Comparison of ENCODE assay signal across 8 cellular contexts in genomic region chr1:161427733-161428516, GRCh38.
DNase-seq lines count a peak whose midpoint lies in the region; ATAC-seq and TF ChIP-seq lines count a peak whose summit lies in the region.

No MANE protein-coding gene starts in this region.

- TF ChIP-seq EP300 in stomach (IDR thresholded peaks at IDR 0.05): no peak

- H3K36me3 ChIP-seq in GM23338 (ENCODE audit: insufficient read depth) (no peaks in the 10 kb centered on the region), heart right ventricle (no peaks in the 10 kb centered on the region), stomach (no peaks in the 10 kb centered on the region)

- peak overlapping the region; percentile 93 for H3K27ac Mint-ChIP-seq in GM23338
- H3K27ac Mint-ChIP-seq in T-helper 1 cell treated with Interleukin-12 subunit alpha and Interleukin-12 subunit beta and Interleukin-4 antibody, amounts not matched to agents 30 μg/mL and 1 μg/mL, for 36 hours: no peak overlapping the region

- no peaks in the 10 kb centered on the region; the same call in 1 of the 2 replicates for H3K4me1 ChIP-seq in GM23338 (ENCODE audit: insufficient read depth)
- no peaks in the 10 kb centered on the region for H3K4me1 ChIP-seq in heart right ventricle
- H3K4me1 ChIP-seq in stomach: peaks cover 0 to 5% (median 0%) of the 10 kb centered on the region in 4 donors

- peaks cover 4% of the 10 kb centered on the region; the same call in 2 of the 3 replicates for H3K9me3 Mint-ChIP-seq in GM23338
- no peaks in the 10 kb centered on the region for H3K9me3 Mint-ChIP-seq in T-helper 1 cell treated with Interleukin-12 subunit alpha and Interleukin-12 subunit beta and Interleukin-4 antibody, amounts not matched to agents 30 μg/mL and 1 μg/mL, for 36 hours

- H3F3A ChIP-seq in GM23338 (replicated peaks; ENCODE audit: low read depth): no peaks in the 10 kb centered on the region

- no peaks in the 10 kb centered on the region for H3K9me3 ChIP-seq in heart right ventricle
- no peaks in the 10 kb centered on the region for H3K9me3 ChIP-seq in stomach

- H3K4me3 ChIP-seq in GM23338 (peak overlapping the region; percentile 63), foreskin fibroblast (ENCODE audit: low read depth in 1 of 2, low read length in 2 of 2) (peak overlapping the region in 1 of 2 donors; percentile 11), heart right ventricle (no peak overlapping the region), stomach (no peak overlapping the region)

- intact Hi-C loops in heart right ventricle (cut with DNase I): no loop called here
- intact Hi-C loops in stomach (cut with DNase I; ENCODE audit: low total_unique reads): no loop called here

- H4K20me1 ChIP-seq in GM23338 (replicated peaks; ENCODE audit: insufficient read depth): no peaks in the 10 kb centered on the region

- H3K4me2 ChIP-seq in GM23338: peak overlapping the region; percentile 80

- DNase-seq in GM23338 (ENCODE audit: low spot score) (peak; percentile 73), foreskin fibroblast (peak; percentile 35 to 75), NCI-H2171 treated with DMSO at 0.1 percent for 48 hours (lab: John Stamatoyannopoulos, UW) (no peak), heart right ventricle (no peak), stomach (no peak)
- peak; percentile 14 to 48 for DNase-seq in stimulated activated CD4-positive, alpha-beta T cell treated with anti-CD3 and anti-CD28 coated beads, Interleukin-4, amount 100 ng/mL, for 4 hours

- H3K4me3 Mint-ChIP-seq in GM23338: peak overlapping the region; percentile 92
- peak overlapping the region; percentile 14 for H3K4me3 Mint-ChIP-seq in T-helper 1 cell treated with Interleukin-12 subunit alpha and Interleukin-12 subunit beta and Interleukin-4 antibody, amounts not matched to agents 30 μg/mL and 1 μg/mL, for 36 hours

- H3K27me3 ChIP-seq in GM23338 (ENCODE audit: insufficient read depth) (peaks cover 18% of the 10 kb centered on the region), heart right ventricle (peaks cover 0 to 44% (median 24%) of the 10 kb centered on the region in 7 donors), stomach (peaks cover 0 to 66% (median 11%) of the 10 kb centered on the region in 3 donors)

- TF ChIP-seq CTCF in GM23338 (conservative IDR thresholded peaks at IDR 0.05; ENCODE audit: low read depth in 2 of 2) (no peak), foreskin fibroblast (IDR thresholded peaks at IDR 0.05; ENCODE audit: low read depth, low read length) (no peak), heart right ventricle (IDR thresholded peaks at IDR 0.05) (no peak), stomach (IDR thresholded peaks at IDR 0.05) (no peak)

- H3K4me1 Mint-ChIP-seq in GM23338: peaks cover 3% of the 10 kb centered on the region; the same call in 2 of the 3 replicates
- H3K4me1 Mint-ChIP-seq in T-helper 1 cell treated with Interleukin-12 subunit alpha and Interleukin-12 subunit beta and Interleukin-4 antibody, amounts not matched to agents 30 μg/mL and 1 μg/mL, for 36 hours (ENCODE audit: low read depth): peaks cover 20% of the 10 kb centered on the region

- peaks cover 16% of the 10 kb centered on the region for H3K27me3 Mint-ChIP-seq in GM23338 (ENCODE audit: insufficient read depth, low read depth, poor library complexity)
- peaks cover 45% of the 10 kb centered on the region for H3K27me3 Mint-ChIP-seq in T-helper 1 cell treated with Interleukin-12 subunit alpha and Interleukin-12 subunit beta and Interleukin-4 antibody, amounts not matched to agents 30 μg/mL and 1 μg/mL, for 36 hours (ENCODE audit: low read depth)

- no peak for TF ChIP-seq POLR2A in stomach (IDR thresholded peaks at IDR 0.05)

- H3K27ac ChIP-seq in GM23338 (ENCODE audit: low read depth): peak overlapping the region; percentile 52; the same call in 1 of the 2 replicates
- no peak overlapping the region for H3K27ac ChIP-seq in heart right ventricle
- H3K27ac ChIP-seq in stomach: no peak overlapping the region

- H3K79me2 ChIP-seq in GM23338 (replicated peaks; ENCODE audit: insufficient read depth): no peaks in the 10 kb centered on the region

- H3K36me3 Mint-ChIP-seq in GM23338 (ENCODE audit: low read depth): no peaks in the 10 kb centered on the region
- H3K36me3 Mint-ChIP-seq in T-helper 1 cell treated with Interleukin-12 subunit alpha and Interleukin-12 subunit beta and Interleukin-4 antibody, amounts not matched to agents 30 μg/mL and 1 μg/mL, for 36 hours (ENCODE audit: low read depth): no peaks in the 10 kb centered on the region

- 21 to 29% methylated on average over 18 of the region's 18 CpGs for WGBS in heart right ventricle, 2 donors
- WGBS in stomach, 5 donors: 25 to 30% (median 28%) methylated on average over 18 of the region's 18 CpGs

- H2AFZ ChIP-seq in GM23338: peak overlapping the region; percentile 67; the same call in 1 of the 2 replicates

- no peaks in the 10 kb centered on the region for H3K9me2 ChIP-seq in GM23338 (ENCODE audit: insufficient read depth)

- ATAC-seq in GM23338: peak; percentile 88
- ATAC-seq in heart right ventricle: no peak
- ATAC-seq in GM21529 (IDR thresholded peaks at IDR 0.05; ENCODE audit: unreplicated experiment): no peak

TF ChIP-seq in GM23338, 12 proteins besides CTCF, POLR2A, EP300 and RAD21:
- TF ChIP-seq POLR2AphosphoS5 (IDR thresholded peaks at IDR 0.05; ENCODE audit: low read depth): no peak
- TF ChIP-seq JUNB (IDR thresholded peaks at IDR 0.05; ENCODE audit: unreplicated experiment): no peak
- 0 out of 2 replicates have a peak, but pooled peaks have one; percentile 41 for TF ChIP-seq ETS1 (IDR thresholded peaks at IDR 0.05)
- no peak for TF ChIP-seq ZNF114 (CRISPR knock-in tag; IDR thresholded peaks at IDR 0.05)
- TF ChIP-seq CREB1 (CRISPR knock-in tag; IDR thresholded peaks at IDR 0.05; ENCODE audit: low read depth): peak; percentile 51
- TF ChIP-seq NANOG (IDR thresholded peaks at IDR 0.05; ENCODE audit: borderline replicate concordance): no peak
- TF ChIP-seq REST (IDR thresholded peaks at IDR 0.05; ENCODE audit: unreplicated experiment): no peak

Comparison
In these comparisons a context has a peak if more than half of its experiments do, and no peak if none do; other contexts are left out.
1. DNase-seq: peak in GM23338 (single experiment), foreskin fibroblast (2 of 2) and stimulated activated CD4-positive, alpha-beta T cell treated with anti-CD3 and anti-CD28 coated beads, Interleukin-4, amount 100 ng/mL, for 4 hours (2 of 2); none in NCI-H2171 treated with DMSO at 0.1 percent for 48 hours (single experiment), heart right ventricle (0 of 2) and stomach (single experiment).